8 cellular contexts compared by ENCODE assay signal in the genomic region with DNA sequence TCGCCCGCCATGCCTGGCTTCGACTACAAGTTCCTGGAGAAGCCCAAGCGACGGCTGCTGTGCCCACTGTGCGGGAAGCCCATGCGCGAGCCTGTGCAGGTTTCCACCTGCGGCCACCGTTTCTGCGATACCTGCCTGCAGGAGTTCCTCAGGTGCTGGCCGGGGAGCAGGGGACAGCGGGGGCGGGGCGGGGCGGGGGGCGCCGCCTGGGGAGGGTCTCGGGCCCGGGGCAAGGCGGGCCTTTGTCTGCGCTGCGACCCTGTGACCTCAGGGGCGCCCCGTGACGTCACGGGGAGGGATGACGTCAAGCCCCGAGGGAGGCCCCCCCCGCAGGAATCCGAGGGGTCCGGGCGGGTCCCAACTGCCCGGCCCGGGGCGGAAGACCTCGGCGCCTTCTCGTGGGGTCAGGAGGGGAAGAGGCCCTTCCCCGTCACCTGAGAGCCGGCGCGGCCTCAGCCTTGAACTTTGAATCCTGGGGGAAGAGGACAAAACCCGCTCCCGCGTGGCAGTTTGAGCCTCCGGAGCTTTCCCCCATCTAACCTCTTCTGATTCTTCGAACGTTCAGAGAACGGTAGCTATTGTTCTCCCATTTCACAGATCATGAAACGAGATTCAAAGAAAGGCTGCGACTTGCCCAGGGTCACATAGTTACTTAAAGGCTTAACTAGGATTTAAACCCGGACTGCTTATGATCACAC. TPM values are rescaled to one million over a fixed set of nuclear protein-coding genes. Genes with fewer than 3 reads are reported as not detected.
A peak's percentile ranks its signal among the peaks of the same experiment; 100 is the strongest.
DNase-seq lines count a peak whose midpoint lies in the region; ATAC-seq lines count a peak whose summit lies in the region.

No MANE protein-coding gene starts in this region.

- ATAC-seq in GM21515 (IDR thresholded peaks at IDR 0.05; ENCODE audit: unreplicated experiment): peak; percentile 21
- ATAC-seq in stimulated activated naive B cell treated with anti-CD40 and anti-IgM and Interleukin-4, amounts not matched to agents 10 μg/mL and 1 μg/mL and 100 μg/mL, for 72 hours (replicated peaks): peak; percentile 13 to 33
- no peak for ATAC-seq in GM19351 (IDR thresholded peaks at IDR 0.05; ENCODE audit: unreplicated experiment)

- no peak overlapping the region for H2BK15ac ChIP-seq in mesendoderm (replicated peaks; ENCODE audit: low read depth)

- WGBS in mesendoderm (ENCODE audit: extremely low coverage, insufficient coverage, low lambda C conversion rate): no CpG with 5 or more reads among the region's 53 CpGs

- peak overlapping the region; percentile 90 for H3K4me3 Mint-ChIP-seq in activated CD4-positive, alpha-beta memory T cell treated with anti-CD3 and anti-CD28 coated beads for 36 hours
- peak overlapping the region; percentile 93 to 95 for H3K4me3 Mint-ChIP-seq in stimulated activated naive B cell treated with anti-CD40 and anti-IgM and Interleukin-4, amounts not matched to agents 10 μg/mL and 1 μg/mL and 100 μg/mL, for 72 hours

- peak overlapping the region; percentile 88 to 98 (median 92) for H3K9ac ChIP-seq in BLaER1 treated with 17β-estradiol and CSF1 and Interleukin-3, amounts not matched to agents 10 nM and 100 nM
- peak overlapping the region; percentile 96 for H3K9ac ChIP-seq in mesendoderm (ENCODE audit: low read length)

- H2BK120ac ChIP-seq in mesendoderm (ENCODE audit: low read depth, low read length): peak overlapping the region; percentile 47

- peaks cover 23% of the 10 kb centered on the region for H3K79me1 ChIP-seq in mesendoderm (ENCODE audit: low read length)

- H2AK5ac ChIP-seq in mesendoderm (ENCODE audit: low read length): no peak overlapping the region

- no peaks in the 10 kb centered on the region for H3K27me3 ChIP-seq in BLaER1 treated with 17β-estradiol and CSF1 and Interleukin-3, amounts not matched to agents 10 nM and 100 nM
- no peaks in the 10 kb centered on the region for H3K27me3 ChIP-seq in mesendoderm (ENCODE audit: insufficient read depth, low read length, poor library complexity)

- intact Hi-C loops in activated CD4-positive, alpha-beta memory T cell treated with anti-CD3 and anti-CD28 coated beads for 36 hours (cut with micrococcal nuclease): no loop called here

- POLR2A ChIA-PET in activated CD4-positive, alpha-beta memory T cell treated with anti-CD3 and anti-CD28 coated beads for 36 hours (lab: Charles Lee): interaction anchor here (1.1 to 13.5 kb wide), 3 partner anchors 11 to 24 kb away, joined by 3 to 202 read pairs (median 7); a partner anchor contains a TSS

- H3K4me3 ChIP-seq in BLaER1 treated with 17β-estradiol and CSF1 and Interleukin-3, amounts not matched to agents 10 nM and 100 nM: peak overlapping the region; percentile 73 to 99 (median 94)
- H3K4me3 ChIP-seq in mesendoderm (ENCODE audit: low read length): peak overlapping the region; percentile 96

- H3K27ac Mint-ChIP-seq in activated CD4-positive, alpha-beta memory T cell treated with anti-CD3 and anti-CD28 coated beads for 36 hours: peak overlapping the region; percentile 89
- H3K27ac Mint-ChIP-seq in stimulated activated naive B cell treated with anti-CD40 and anti-IgM and Interleukin-4, amounts not matched to agents 10 μg/mL and 1 μg/mL and 100 μg/mL, for 72 hours: peak overlapping the region; percentile 94

- H4K20me1 ChIP-seq in BLaER1 treated with 17β-estradiol and CSF1 and Interleukin-3, amounts not matched to agents 10 nM and 100 nM: peaks cover 45 to 58% (median 50%) of the 10 kb centered on the region in 11 experiments

- peaks cover 28 to 38% (median 34%) of the 10 kb centered on the region in 11 experiments for H3K36me3 ChIP-seq in BLaER1 treated with 17β-estradiol and CSF1 and Interleukin-3, amounts not matched to agents 10 nM and 100 nM
- peaks cover 22% of the 10 kb centered on the region for H3K36me3 ChIP-seq in mesendoderm (ENCODE audit: control insufficient read depth, insufficient read depth, low read length)

- peaks cover 31% of the 10 kb centered on the region for H3K4me1 Mint-ChIP-seq in activated CD4-positive, alpha-beta memory T cell treated with anti-CD3 and anti-CD28 coated beads for 36 hours (ENCODE audit: low read depth)
- H3K4me1 Mint-ChIP-seq in stimulated activated naive B cell treated with anti-CD40 and anti-IgM and Interleukin-4, amounts not matched to agents 10 μg/mL and 1 μg/mL and 100 μg/mL, for 72 hours: peaks cover 51 to 87% of the 10 kb centered on the region in 2 donors

- H4K5ac ChIP-seq in mesendoderm (ENCODE audit: low read length): no peak overlapping the region

- DNase-seq in M059J (ENCODE audit: low read depth) (peak; percentile 47), mesendoderm (peak; percentile 91)
- peak; percentile 76 for DNase-seq in activated CD4-positive, alpha-beta memory T cell treated with anti-CD3 and anti-CD28 coated beads for 36 hours
- peak; percentile 57 for DNase-seq in effector CD8-positive, alpha-beta T cell (lab: John Stamatoyannopoulos, UW)
- DNase-seq in stimulated activated naive B cell treated with anti-CD40 and anti-IgM and Interleukin-4, amounts not matched to agents 10 μg/mL and 1 μg/mL and 100 μg/mL, for 72 hours: no peak

- H3K4me1 ChIP-seq in BLaER1 treated with 17β-estradiol and CSF1 and Interleukin-3, amounts not matched to agents 10 nM and 100 nM: peaks cover 61 to 79% (median 67%) of the 10 kb centered on the region in 10 experiments
- H3K4me1 ChIP-seq in mesendoderm (ENCODE audit: control insufficient read depth, low read depth, low read length): peaks cover 11% of the 10 kb centered on the region

- peaks cover 39% of the 10 kb centered on the region for H3K79me2 ChIP-seq in mesendoderm (ENCODE audit: control insufficient read depth, insufficient read depth, low read length)

- peak overlapping the region; percentile 99 for H3K56ac ChIP-seq in mesendoderm (ENCODE audit: low read length)

- H3K9me3 Mint-ChIP-seq in activated CD4-positive, alpha-beta memory T cell treated with anti-CD3 and anti-CD28 coated beads for 36 hours: no peaks in the 10 kb centered on the region
- H3K9me3 Mint-ChIP-seq in stimulated activated naive B cell treated with anti-CD40 and anti-IgM and Interleukin-4, amounts not matched to agents 10 μg/mL and 1 μg/mL and 100 μg/mL, for 72 hours: peaks cover 0 to 2% of the 10 kb centered on the region in 2 donors

- peak overlapping the region; percentile 92 to 100 (median 98) for H3K4me2 ChIP-seq in BLaER1 treated with 17β-estradiol and CSF1 and Interleukin-3, amounts not matched to agents 10 nM and 100 nM
- H3K4me2 ChIP-seq in mesendoderm (ENCODE audit: low read length): peak overlapping the region; percentile 70

- peak overlapping the region; percentile 61 to 95 (median 91); a peak in 21 of 22 replicates for H3K27ac ChIP-seq in BLaER1 treated with 17β-estradiol and CSF1 and Interleukin-3, amounts not matched to agents 10 nM and 100 nM
- H3K27ac ChIP-seq in mesendoderm (ENCODE audit: low read depth, low read length): peak overlapping the region; percentile 98

- H3K9me3 ChIP-seq in BLaER1 treated with 17β-estradiol and CSF1 and Interleukin-3, amounts not matched to agents 10 nM and 100 nM (replicated peaks in 1 of 11): peaks cover 0 to 17% (median 0%) of the 10 kb centered on the region in 11 experiments; a peak in 9 of 22 replicates

- H3K27me3 Mint-ChIP-seq in activated CD4-positive, alpha-beta memory T cell treated with anti-CD3 and anti-CD28 coated beads for 36 hours: no peaks in the 10 kb centered on the region
- H3K27me3 Mint-ChIP-seq in stimulated activated naive B cell treated with anti-CD40 and anti-IgM and Interleukin-4, amounts not matched to agents 10 μg/mL and 1 μg/mL and 100 μg/mL, for 72 hours: no peaks in the 10 kb centered on the region

- H3K36me3 Mint-ChIP-seq in activated CD4-positive, alpha-beta memory T cell treated with anti-CD3 and anti-CD28 coated beads for 36 hours: peaks cover 32% of the 10 kb centered on the region
- H3K36me3 Mint-ChIP-seq in stimulated activated naive B cell treated with anti-CD40 and anti-IgM and Interleukin-4, amounts not matched to agents 10 μg/mL and 1 μg/mL and 100 μg/mL, for 72 hours: peaks cover 67 to 75% of the 10 kb centered on the region in 2 donors

- peak overlapping the region; percentile 86 for H2BK5ac ChIP-seq in mesendoderm (ENCODE audit: low read length)

- H3K4ac ChIP-seq in mesendoderm (ENCODE audit: low read depth, low read length): peak overlapping the region; percentile 99

- H3K18ac ChIP-seq in mesendoderm (ENCODE audit: low read length): peak overlapping the region; percentile 98

- no peak overlapping the region for H4K8ac ChIP-seq in mesendoderm (ENCODE audit: low read depth, low read length)

- CTCF ChIA-PET in activated CD4-positive, alpha-beta memory T cell treated with anti-CD3 and anti-CD28 coated beads for 36 hours (lab: Charles Lee): interaction anchor here (1.5 to 16.9 kb wide), 3 partner anchors 17 to 19 kb away, joined by 7 to 632 read pairs (median 122); a partner anchor contains a TSS

- peak overlapping the region; percentile 25 for H3K23ac ChIP-seq in mesendoderm (ENCODE audit: low read length)

RNA-seq across cellular contexts. Expression of a gene that starts 0.4 kb away (rescaled TPM):
- total RNA-seq in M059J (2014; rRNA removed; shearing (Covaris generic)): 44.9 and 48.0 TPM in 2 replicates
- total RNA-seq in activated CD4-positive, alpha-beta memory T cell treated with anti-CD3 and anti-CD28 coated beads for 36 hours: 10 to 100 TPM; 83.0 to 83.9 TPM
- polyA plus RNA-seq in mesendoderm (2013, experiment 1 of 2): 120 TPM
- 122 TPM for polyA plus RNA-seq in mesendoderm (2013, experiment 2 of 2)

RNA-seq across cellular contexts. Expression of a gene that starts 15.7 kb away (rescaled TPM):
- total RNA-seq in M059J (2014; rRNA removed; shearing (Covaris generic)): 2.4 and 2.6 TPM in 2 replicates
- 1 to 10 TPM; 3.4 to 4.0 TPM for total RNA-seq in activated CD4-positive, alpha-beta memory T cell treated with anti-CD3 and anti-CD28 coated beads for 36 hours
- 6.8 TPM for polyA plus RNA-seq in mesendoderm (2013, experiment 1 of 2)
- 6.5 TPM for polyA plus RNA-seq in mesendoderm (2013, experiment 2 of 2)

RNA-seq across cellular contexts. Expression of a gene that starts 18.2 kb away (rescaled TPM):
- total RNA-seq in M059J (2014; rRNA removed; shearing (Covaris generic)): 9.4 and 11.2 TPM in 2 replicates
- total RNA-seq in activated CD4-positive, alpha-beta memory T cell treated with anti-CD3 and anti-CD28 coated beads for 36 hours: 1 to 10 TPM; 9.1 to 9.5 TPM
- polyA plus RNA-seq in mesendoderm (2013, experiment 1 of 2): 44.3 TPM
- polyA plus RNA-seq in mesendoderm (2013, experiment 2 of 2): 46.0 TPM

RNA-seq across cellular contexts. Expression of a gene that starts 24.5 kb away (rescaled TPM):
- 444 and 507 TPM in 2 replicates for total RNA-seq in M059J (2014; rRNA removed; shearing (Covaris generic))
- 1,000 to 10,000 TPM; 2,357 to 2,419 TPM for total RNA-seq in activated CD4-positive, alpha-beta memory T cell treated with anti-CD3 and anti-CD28 coated beads for 36 hours
- 3,789 TPM for polyA plus RNA-seq in mesendoderm (2013, experiment 1 of 2)
- polyA plus RNA-seq in mesendoderm (2013, experiment 2 of 2): 3,812 TPM

RNA-seq across cellular contexts. Expression of a gene that starts 26.6 kb away (rescaled TPM):
- 27.3 and 32.1 TPM in 2 replicates for total RNA-seq in M059J (2014; rRNA removed; shearing (Covaris generic))
- 1 to 10 TPM; 4.9 to 6.6 TPM for total RNA-seq in activated CD4-positive, alpha-beta memory T cell treated with anti-CD3 and anti-CD28 coated beads for 36 hours
- polyA plus RNA-seq in mesendoderm (2013, experiment 1 of 2): 168 TPM
- polyA plus RNA-seq in mesendoderm (2013, experiment 2 of 2): 165 TPM
